Comparison of ENCODE assay signal across 8 cellular contexts in genomic region chr2:118089015-118089800, GRCh38. TPM values are rescaled to one million over a fixed set of nuclear protein-coding genes. Genes with fewer than 3 reads are reported as not detected.
DNase-seq lines count a peak whose midpoint lies in the region; ATAC-seq and TF ChIP-seq lines count a peak whose summit lies in the region.

No MANE protein-coding gene starts in this region.

- peak overlapping the region; percentile 68 for H3K9ac ChIP-seq in SK-N-MC (ENCODE audit: insufficient read length)

- H3K27ac Mint-ChIP-seq in stimulated activated effector memory CD8-positive, alpha-beta T cell treated with anti-CD3 and anti-CD28 coated beads, Interleukin-12 subunit alpha, Interleukin-12 subunit beta, amount 100 ng/mL, for 72 hours = peak overlapping the region; percentile 89

- intact Hi-C loops in left lung (cut with DNase I) = no loop called here

- H3K36me3 ChIP-seq in SK-N-MC (ENCODE audit: insufficient read depth, low read length) (no peaks in the 10 kb centered on the region), left lung (no peaks in the 10 kb centered on the region)

- TF ChIP-seq CTCF in left lung (IDR thresholded peaks at IDR 0.05) = peak; percentile 25 to 29

- no peaks in the 10 kb centered on the region for H3K9me3 Mint-ChIP-seq in stimulated activated effector memory CD8-positive, alpha-beta T cell treated with anti-CD3 and anti-CD28 coated beads, Interleukin-12 subunit alpha, Interleukin-12 subunit beta, amount 100 ng/mL, for 72 hours

- ATAC-seq in GM18870 (IDR thresholded peaks at IDR 0.05; ENCODE audit: unreplicated experiment) = peak; percentile 35
- peak; percentile 23 for ATAC-seq in HG03175 (IDR thresholded peaks at IDR 0.05; ENCODE audit: unreplicated experiment)
- peak; percentile 61 for ATAC-seq in left lung
- ATAC-seq in stimulated activated effector memory CD8-positive, alpha-beta T cell treated with anti-CD3 and anti-CD28 coated beads, Interleukin-12 subunit alpha, Interleukin-12 subunit beta, amount 100 ng/mL, for 72 hours = peak; percentile 58

- H3K4me1 ChIP-seq in left lung = peaks cover 0 to 38% of the 10 kb centered on the region in 2 donors

- DNase-seq in AML-193 (lab: John Stamatoyannopoulos, UW) (peak; percentile 34 to 49), SK-N-MC (ENCODE audit: low read depth, low spot score) (no peak), cerebellum (ENCODE audit: low spot score) (peak; percentile 8), left lung (peak; percentile 31 to 39), T1000 (lab: John Stamatoyannopoulos, UW) (no peak)
- peak; percentile 2 to 54 for DNase-seq in stimulated activated effector memory CD8-positive, alpha-beta T cell treated with anti-CD3 and anti-CD28 coated beads, Interleukin-12 subunit alpha, Interleukin-12 subunit beta, amount 100 ng/mL, for 72 hours (ENCODE audit: low spot score in 2 of 2)

- peaks cover 7% of the 10 kb centered on the region for H3K4me1 Mint-ChIP-seq in stimulated activated effector memory CD8-positive, alpha-beta T cell treated with anti-CD3 and anti-CD28 coated beads, Interleukin-12 subunit alpha, Interleukin-12 subunit beta, amount 100 ng/mL, for 72 hours

- H3K9me3 ChIP-seq in SK-N-MC (ENCODE audit: low read depth, low read length) (no peaks in the 10 kb centered on the region), left lung (no peaks in the 10 kb centered on the region)

- H3K4me3 Mint-ChIP-seq in stimulated activated effector memory CD8-positive, alpha-beta T cell treated with anti-CD3 and anti-CD28 coated beads, Interleukin-12 subunit alpha, Interleukin-12 subunit beta, amount 100 ng/mL, for 72 hours = peak overlapping the region; percentile 86

- H3K27me3 ChIP-seq in left lung = no peaks in the 10 kb centered on the region

- H3K4me3 ChIP-seq in SK-N-MC (peak overlapping the region; percentile 95), left lung (peak overlapping the region; percentile 75 to 89)

- H3K36me3 Mint-ChIP-seq in stimulated activated effector memory CD8-positive, alpha-beta T cell treated with anti-CD3 and anti-CD28 coated beads, Interleukin-12 subunit alpha, Interleukin-12 subunit beta, amount 100 ng/mL, for 72 hours = peaks cover 26% of the 10 kb centered on the region

- H3K27ac ChIP-seq in SK-N-MC (no peak overlapping the region), left lung (peak overlapping the region; percentile 81 to 82)

RNA-seq across cellular contexts. Expression of gene INSIG2, which starts 0.9 kb away (rescaled TPM):
- 28.4 TPM for total RNA-seq in cerebellum
- 10 to 100 TPM; 31.5 to 35.4 TPM for total RNA-seq in left lung

Comparison
In these comparisons a context has a peak if more than half of its experiments do, and no peak if none do; other contexts are left out.
1. DNase-seq: peak in AML-193 (2 of 2), cerebellum (single experiment), left lung (2 of 2) and stimulated activated effector memory CD8-positive, alpha-beta T cell treated with anti-CD3 and anti-CD28 coated beads, Interleukin-12 subunit alpha, Interleukin-12 subunit beta, amount 100 ng/mL, for 72 hours (2 of 2); none in SK-N-MC (single experiment) and T1000 (single experiment).
2. Peak in every context shown above with its lines, with median percentiles within 50 percentile points of each other: ATAC-seq.